In the genomic region with DNA sequence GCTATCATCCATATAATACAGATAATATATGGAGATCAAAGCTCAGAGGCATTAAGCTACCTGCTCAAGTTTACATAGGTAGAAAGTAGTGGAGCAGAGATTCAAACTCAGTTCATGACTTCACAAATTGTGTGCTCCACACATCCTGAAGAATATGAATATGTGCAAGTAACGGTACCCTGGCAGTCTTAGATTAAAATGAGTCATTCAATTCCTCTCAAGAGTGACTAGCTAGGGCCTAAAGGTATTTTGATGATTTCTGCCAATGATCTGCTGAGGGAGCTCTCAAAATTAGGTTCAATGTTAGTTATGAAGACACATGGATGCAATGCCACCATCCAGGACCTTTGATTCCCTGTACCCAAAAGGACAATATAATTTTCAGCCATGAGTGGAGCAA, we compare ENCODE assay signal across 21 cellular contexts. TPM values are rescaled to one million over a fixed set of nuclear protein-coding genes. Genes with fewer than 3 reads are reported as not detected.
"Had no signal": no experiment of that assay in that cellular context is flagged by ENCODE, and none has a peak within 500 bp of the region (broad histone marks: within the 10 kb centered on the region; RNA-seq: fewer than 3 reads in every experiment).

No MANE protein-coding gene starts in this region.

- H3K27me3 ChIP-seq: neural progenitor cell, tibial artery, vagina had no signal

- H3K27ac Mint-ChIP-seq: activated CD4-positive, alpha-beta T cell treated with anti-CD3 and anti-CD28 coated beads, Interleukin-2, amount 10 ng/mL, durations not matched to agents 7 days and 5 days; activated naive CD8-positive, alpha-beta T cell treated with anti-CD3 and anti-CD28 coated beads for 36 hours; activated T-helper 1 cell treated with anti-CD3 and anti-CD28 coated beads, Interleukin-12 subunit alpha, Interleukin-12 subunit beta, Interleukin-2, Interleukin-4 antibody, amounts not matched to agents 30 ng/mL and 10 ng/mL and 1 ng/mL, durations not matched to agents 14 hours and 24 hours and 36 hours; brain; immature natural killer cell; neural progenitor cell had no signal

- H3K27me3 Mint-ChIP-seq: activated CD4-positive, alpha-beta T cell treated with anti-CD3 and anti-CD28 coated beads, Interleukin-2, amount 10 ng/mL, durations not matched to agents 7 days and 5 days; activated naive CD8-positive, alpha-beta T cell treated with anti-CD3 and anti-CD28 coated beads for 36 hours; brain had no signal

- DNase-seq: activated CD4-positive, alpha-beta T cell treated with anti-CD3 and anti-CD28 coated beads, Interleukin-2, amount 10 ng/mL, durations not matched to agents 7 days and 5 days; activated naive CD8-positive, alpha-beta T cell treated with anti-CD3 and anti-CD28 coated beads for 36 hours; amygdala; cortex of kidney; effector CD4-positive, alpha-beta T cell; foreskin melanocyte; head of caudate nucleus; immature natural killer cell; left colon; midbrain; retina; stimulated activated CD4-positive, alpha-beta T cell treated with anti-CD3 and anti-CD28 coated beads, Interleukin-15, amount 100 ng/mL, for 24 hours; stimulated activated CD4-positive, alpha-beta T cell treated with anti-CD3 and anti-CD28 coated beads, Interleukin-4, amount 100 ng/mL, for 1 hour; stimulated activated naive CD4-positive, alpha-beta T cell; tibial artery had no signal

- ATAC-seq: left colon had no signal

- H3K36me3 ChIP-seq: neural progenitor cell, tibial artery, vagina had no signal

- H3K4me2 ChIP-seq: neural progenitor cell had no signal

- H3K4me1 Mint-ChIP-seq: activated CD4-positive, alpha-beta T cell treated with anti-CD3 and anti-CD28 coated beads, Interleukin-2, amount 10 ng/mL, durations not matched to agents 7 days and 5 days; immature natural killer cell had no signal

- H3K9ac ChIP-seq: neural progenitor cell, parathyroid adenoma had no signal

- H3K4me3 ChIP-seq: lung, neural progenitor cell, tibial artery, vagina had no signal

- H3K36me3 Mint-ChIP-seq: activated naive CD8-positive, alpha-beta T cell treated with anti-CD3 and anti-CD28 coated beads for 36 hours; brain; immature natural killer cell; neural progenitor cell had no signal

- H3K27ac ChIP-seq: neural progenitor cell, parathyroid adenoma, tibial artery, vagina had no signal

- H3K4me3 Mint-ChIP-seq: activated CD4-positive, alpha-beta T cell treated with anti-CD3 and anti-CD28 coated beads, Interleukin-2, amount 10 ng/mL, durations not matched to agents 7 days and 5 days; activated naive CD8-positive, alpha-beta T cell treated with anti-CD3 and anti-CD28 coated beads for 36 hours; activated T-helper 1 cell treated with anti-CD3 and anti-CD28 coated beads, Interleukin-12 subunit alpha, Interleukin-12 subunit beta, Interleukin-2, Interleukin-4 antibody, amounts not matched to agents 30 ng/mL and 10 ng/mL and 1 ng/mL, durations not matched to agents 14 hours and 24 hours and 36 hours; brain; immature natural killer cell; neural progenitor cell had no signal

- H3K9me3 ChIP-seq: tibial artery, vagina had no signal

- H3K4me1 ChIP-seq: tibial artery, vagina had no signal

- H3K9me3 Mint-ChIP-seq: activated CD4-positive, alpha-beta T cell treated with anti-CD3 and anti-CD28 coated beads, Interleukin-2, amount 10 ng/mL, durations not matched to agents 7 days and 5 days; activated naive CD8-positive, alpha-beta T cell treated with anti-CD3 and anti-CD28 coated beads for 36 hours; activated T-helper 1 cell treated with anti-CD3 and anti-CD28 coated beads, Interleukin-12 subunit alpha, Interleukin-12 subunit beta, Interleukin-2, Interleukin-4 antibody, amounts not matched to agents 30 ng/mL and 10 ng/mL and 1 ng/mL, durations not matched to agents 14 hours and 24 hours and 36 hours; brain; immature natural killer cell; neural progenitor cell had no signal

- H2AFZ ChIP-seq: neural progenitor cell, parathyroid adenoma had no signal

RNA-seq across cellular contexts. Expression of a gene that starts 58.9 kb away (rescaled TPM):
- total RNA-seq: activated T-helper 1 cell treated with anti-CD3 and anti-CD28 coated beads, Interleukin-12 subunit alpha, Interleukin-12 subunit beta, Interleukin-2, Interleukin-4 antibody, amounts not matched to agents 30 ng/mL and 10 ng/mL and 1 ng/mL, durations not matched to agents 14 hours and 24 hours and 36 hours had no signal
